24 cellular contexts compared by ENCODE assay signal in genomic region chr18:27033722-27034121, GRCh38.
DNase-seq lines count a peak whose midpoint lies in the region; ATAC-seq and TF ChIP-seq lines count a peak whose summit lies in the region.
"Had no signal": no experiment of that assay in that cellular context is flagged by ENCODE, and none has a peak within 500 bp of the region (broad histone marks: within the 10 kb centered on the region; RNA-seq: fewer than 3 reads in every experiment).

No MANE protein-coding gene starts in this region.

- H3K4me2 ChIP-seq in GM23338 (no peak overlapping the region), mesendoderm (ENCODE audit: low read length) (no peak overlapping the region), neural progenitor cell (no peak overlapping the region)
- H3K4me2 ChIP-seq: BLaER1 had no signal

- H2BK120ac ChIP-seq in mesendoderm (ENCODE audit: low read depth, low read length): no peak overlapping the region

- H3K9ac ChIP-seq in mesendoderm (ENCODE audit: low read length) (no peak overlapping the region), neural progenitor cell (no peak overlapping the region)
- H3K9ac ChIP-seq: BLaER1 had no signal

- H2AFZ ChIP-seq in GM23338: no peak overlapping the region
- H2AFZ ChIP-seq in neural progenitor cell (replicated peaks): no peak overlapping the region

- H3K4me3 ChIP-seq in GM23338 (no peak overlapping the region), mesendoderm (ENCODE audit: low read length) (no peak overlapping the region), neural progenitor cell (no peak overlapping the region), vagina (no peak overlapping the region)
- H3K4me3 ChIP-seq: BLaER1 had no signal

- no peak overlapping the region for H3K4ac ChIP-seq in mesendoderm (ENCODE audit: low read depth, low read length)

- H2BK5ac ChIP-seq in mesendoderm (ENCODE audit: low read length): no peak overlapping the region

- no CpG with 5 or more reads among the region's 5 CpGs for WGBS in mesendoderm (ENCODE audit: extremely low coverage, insufficient coverage, low lambda C conversion rate)

- intact Hi-C loops in vagina (cut with DNase I): no loop called here

- H3F3A ChIP-seq in GM23338 (replicated peaks; ENCODE audit: low read depth) (no peaks in the 10 kb centered on the region), neural progenitor cell (ENCODE audit: low read depth) (no peaks in the 10 kb centered on the region)

- H2BK15ac ChIP-seq in mesendoderm (replicated peaks; ENCODE audit: low read depth): no peak overlapping the region

- TF ChIP-seq POLR2A in vagina (IDR thresholded peaks at IDR 0.05): no peak

- H3K27me3 Mint-ChIP-seq in GM23338 (ENCODE audit: insufficient read depth, low read depth, poor library complexity): no peaks in the 10 kb centered on the region
- peaks cover 5% of the 10 kb centered on the region for H3K27me3 Mint-ChIP-seq in neural progenitor cell (ENCODE audit: insufficient read depth, low read depth)
- H3K27me3 Mint-ChIP-seq: CD4-positive, alpha-beta memory T cell; CD4-positive, CD25-positive, alpha-beta regulatory T cell; CD8-positive, alpha-beta memory T cell had no signal

- H3K27ac Mint-ChIP-seq in GM23338 (no peak overlapping the region), neural progenitor cell (no peak overlapping the region)
- H3K27ac Mint-ChIP-seq: CD14-positive monocyte; CD4-positive, alpha-beta memory T cell; CD4-positive, CD25-positive, alpha-beta regulatory T cell; CD8-positive, alpha-beta memory T cell had no signal

- no peaks in the 10 kb centered on the region for H3K27me3 ChIP-seq in GM23338 (ENCODE audit: insufficient read depth)
- no peaks in the 10 kb centered on the region for H3K27me3 ChIP-seq in mesendoderm (ENCODE audit: insufficient read depth, low read length, poor library complexity)
- no peaks in the 10 kb centered on the region for H3K27me3 ChIP-seq in neural progenitor cell
- no peaks in the 10 kb centered on the region for H3K27me3 ChIP-seq in vagina
- H3K27me3 ChIP-seq: BE2C, BLaER1 had no signal

- TF ChIP-seq CTCF in GM23338 (conservative IDR thresholded peaks at IDR 0.05; ENCODE audit: low read depth in 2 of 2) (no peak), neural progenitor cell (IDR thresholded peaks at IDR 0.05) (no peak), vagina (IDR thresholded peaks at IDR 0.05) (no peak)

- DNase-seq in ELF-1 (ENCODE audit: low read depth, low spot score): peak; percentile 9
- peak; percentile 14 for DNase-seq in GM23338 (ENCODE audit: low spot score)
- peak; percentile 67 for DNase-seq in mesendoderm
- peak; percentile 18 for DNase-seq in neural progenitor cell (ENCODE audit: low spot score)
- DNase-seq in middle frontal gyrus (ENCODE audit: extremely low spot score, low spot score): no peak
- no peak for DNase-seq in vagina (ENCODE audit: extremely low spot score in 2 of 2)
- DNase-seq: 8988T; ACHN; BE2C; C1 segment of cervical spinal cord; CD4-positive, alpha-beta memory T cell; CD4-positive, CD25-positive, alpha-beta regulatory T cell; CD8-positive, alpha-beta memory T cell; COR-L47; DMS 273 treated with DMSO at 0.1 percent for 48 hours; DMS153; DMS53; DMS79; DND-41; EL; GF-D8 had no signal

- H3K56ac ChIP-seq in mesendoderm (ENCODE audit: low read length): no peak overlapping the region

- no peak overlapping the region for H4K8ac ChIP-seq in mesendoderm (ENCODE audit: low read depth, low read length)

- H3K9me3 ChIP-seq in neural progenitor cell (ENCODE audit: low read depth) (no peaks in the 10 kb centered on the region), vagina (no peaks in the 10 kb centered on the region)
- H3K9me3 ChIP-seq: BE2C, BLaER1 had no signal

- H4K20me1 ChIP-seq in GM23338 (replicated peaks; ENCODE audit: insufficient read depth) (no peaks in the 10 kb centered on the region), neural progenitor cell (ENCODE audit: low read depth) (no peaks in the 10 kb centered on the region)
- H4K20me1 ChIP-seq: BLaER1 had no signal

- H3K9me2 ChIP-seq in GM23338 (ENCODE audit: insufficient read depth): no peaks in the 10 kb centered on the region

- H3K36me3 Mint-ChIP-seq in GM23338 (ENCODE audit: low read depth) (no peaks in the 10 kb centered on the region), neural progenitor cell (no peaks in the 10 kb centered on the region)
- H3K36me3 Mint-ChIP-seq: CD14-positive monocyte; CD4-positive, alpha-beta memory T cell; CD4-positive, CD25-positive, alpha-beta regulatory T cell; CD8-positive, alpha-beta memory T cell had no signal

- H3K23ac ChIP-seq in mesendoderm (ENCODE audit: low read length): no peak overlapping the region

- no peak for ATAC-seq in GM23338
- ATAC-seq in GM19395 (IDR thresholded peaks at IDR 0.05; ENCODE audit: unreplicated experiment): no peak

- no peak overlapping the region for H3K18ac ChIP-seq in mesendoderm (ENCODE audit: low read length)

- H3K27ac ChIP-seq in GM23338 (ENCODE audit: low read depth) (no peak overlapping the region), mesendoderm (ENCODE audit: low read depth, low read length) (no peak overlapping the region), neural progenitor cell (no peak overlapping the region), vagina (no peak overlapping the region)
- H3K27ac ChIP-seq: BLaER1 had no signal

- H3K4me3 Mint-ChIP-seq in GM23338: no peak overlapping the region
- H3K4me3 Mint-ChIP-seq in neural progenitor cell: no peak overlapping the region
- H3K4me3 Mint-ChIP-seq: CD14-positive monocyte; CD4-positive, CD25-positive, alpha-beta regulatory T cell; CD8-positive, alpha-beta memory T cell had no signal

- no peaks in the 10 kb centered on the region for H3K36me3 ChIP-seq in GM23338 (ENCODE audit: insufficient read depth)
- H3K36me3 ChIP-seq in mesendoderm (ENCODE audit: control insufficient read depth, insufficient read depth, low read length): no peaks in the 10 kb centered on the region
- no peaks in the 10 kb centered on the region for H3K36me3 ChIP-seq in neural progenitor cell
- H3K36me3 ChIP-seq in vagina: no peaks in the 10 kb centered on the region
- H3K36me3 ChIP-seq: BE2C, BLaER1 had no signal

- peaks cover 5% of the 10 kb centered on the region; the same call in 1 of the 3 replicates for H3K4me1 Mint-ChIP-seq in GM23338
- peaks cover 9% of the 10 kb centered on the region for H3K4me1 Mint-ChIP-seq in neural progenitor cell
- H3K4me1 Mint-ChIP-seq: CD14-positive monocyte; CD4-positive, alpha-beta memory T cell; CD4-positive, CD25-positive, alpha-beta regulatory T cell; CD8-positive, alpha-beta memory T cell had no signal

- no peak overlapping the region for H4K5ac ChIP-seq in mesendoderm (ENCODE audit: low read length)

- H3K9me3 Mint-ChIP-seq in GM23338 (no peaks in the 10 kb centered on the region), neural progenitor cell (no peaks in the 10 kb centered on the region)
- H3K9me3 Mint-ChIP-seq: CD14-positive monocyte had no signal

- H3K79me2 ChIP-seq in GM23338 (replicated peaks; ENCODE audit: insufficient read depth): no peaks in the 10 kb centered on the region
- H3K79me2 ChIP-seq in mesendoderm (ENCODE audit: control insufficient read depth, insufficient read depth, low read length): no peaks in the 10 kb centered on the region
- no peaks in the 10 kb centered on the region for H3K79me2 ChIP-seq in neural progenitor cell (ENCODE audit: low read depth)

- no peaks in the 10 kb centered on the region for H3K79me1 ChIP-seq in mesendoderm (ENCODE audit: low read length)

- no peak overlapping the region for H2AK5ac ChIP-seq in mesendoderm (ENCODE audit: low read length)

- no peaks in the 10 kb centered on the region for H3K4me1 ChIP-seq in GM23338 (ENCODE audit: insufficient read depth)
- no peaks in the 10 kb centered on the region for H3K4me1 ChIP-seq in mesendoderm (ENCODE audit: control insufficient read depth, low read depth, low read length)
- no peaks in the 10 kb centered on the region for H3K4me1 ChIP-seq in neural progenitor cell
- H3K4me1 ChIP-seq in vagina: no peaks in the 10 kb centered on the region
- H3K4me1 ChIP-seq: BE2C, BLaER1 had no signal

TF ChIP-seq in GM23338, 12 proteins besides CTCF, POLR2A, EP300 and RAD21:
- TF ChIP-seq, protein P1, sequence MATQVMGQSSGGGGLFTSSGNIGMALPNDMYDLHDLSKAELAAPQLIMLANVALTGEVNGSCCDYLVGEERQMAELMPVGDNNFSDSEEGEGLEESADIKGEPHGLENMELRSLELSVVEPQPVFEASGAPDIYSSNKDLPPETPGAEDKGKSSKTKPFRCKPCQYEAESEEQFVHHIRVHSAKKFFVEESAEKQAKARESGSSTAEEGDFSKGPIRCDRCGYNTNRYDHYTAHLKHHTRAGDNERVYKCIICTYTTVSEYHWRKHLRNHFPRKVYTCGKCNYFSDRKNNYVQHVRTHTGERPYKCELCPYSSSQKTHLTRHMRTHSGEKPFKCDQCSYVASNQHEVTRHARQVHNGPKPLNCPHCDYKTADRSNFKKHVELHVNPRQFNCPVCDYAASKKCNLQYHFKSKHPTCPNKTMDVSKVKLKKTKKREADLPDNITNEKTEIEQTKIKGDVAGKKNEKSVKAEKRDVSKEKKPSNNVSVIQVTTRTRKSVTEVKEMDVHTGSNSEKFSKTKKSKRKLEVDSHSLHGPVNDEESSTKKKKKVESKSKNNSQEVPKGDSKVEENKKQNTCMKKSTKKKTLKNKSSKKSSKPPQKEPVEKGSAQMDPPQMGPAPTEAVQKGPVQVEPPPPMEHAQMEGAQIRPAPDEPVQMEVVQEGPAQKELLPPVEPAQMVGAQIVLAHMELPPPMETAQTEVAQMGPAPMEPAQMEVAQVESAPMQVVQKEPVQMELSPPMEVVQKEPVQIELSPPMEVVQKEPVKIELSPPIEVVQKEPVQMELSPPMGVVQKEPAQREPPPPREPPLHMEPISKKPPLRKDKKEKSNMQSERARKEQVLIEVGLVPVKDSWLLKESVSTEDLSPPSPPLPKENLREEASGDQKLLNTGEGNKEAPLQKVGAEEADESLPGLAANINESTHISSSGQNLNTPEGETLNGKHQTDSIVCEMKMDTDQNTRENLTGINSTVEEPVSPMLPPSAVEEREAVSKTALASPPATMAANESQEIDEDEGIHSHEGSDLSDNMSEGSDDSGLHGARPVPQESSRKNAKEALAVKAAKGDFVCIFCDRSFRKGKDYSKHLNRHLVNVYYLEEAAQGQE (IDR thresholded peaks at IDR 0.05; ENCODE audit: unreplicated experiment): no peak
- TF ChIP-seq EZH2 (IDR thresholded peaks at IDR 0.05; ENCODE audit: low read depth, unreplicated experiment) (no peak), ETS1 (IDR thresholded peaks at IDR 0.05) (no peak), STAT1 (IDR thresholded peaks at IDR 0.05; ENCODE audit: unreplicated experiment) (no peak), ZNF114 (CRISPR knock-in tag; IDR thresholded peaks at IDR 0.05) (no peak), CREB1 (CRISPR knock-in tag; IDR thresholded peaks at IDR 0.05; ENCODE audit: low read depth) (no peak)

Comparison
In these comparisons a context has a peak if more than half of its experiments do, and no peak if none do; other contexts are left out.
1. DNase-seq: peak in ELF-1 (single experiment), GM23338 (single experiment), mesendoderm (single experiment) and neural progenitor cell (single experiment); none in middle frontal gyrus (single experiment) and vagina (0 of 2).